26 cellular contexts compared by ENCODE assay signal in the genomic region with DNA sequence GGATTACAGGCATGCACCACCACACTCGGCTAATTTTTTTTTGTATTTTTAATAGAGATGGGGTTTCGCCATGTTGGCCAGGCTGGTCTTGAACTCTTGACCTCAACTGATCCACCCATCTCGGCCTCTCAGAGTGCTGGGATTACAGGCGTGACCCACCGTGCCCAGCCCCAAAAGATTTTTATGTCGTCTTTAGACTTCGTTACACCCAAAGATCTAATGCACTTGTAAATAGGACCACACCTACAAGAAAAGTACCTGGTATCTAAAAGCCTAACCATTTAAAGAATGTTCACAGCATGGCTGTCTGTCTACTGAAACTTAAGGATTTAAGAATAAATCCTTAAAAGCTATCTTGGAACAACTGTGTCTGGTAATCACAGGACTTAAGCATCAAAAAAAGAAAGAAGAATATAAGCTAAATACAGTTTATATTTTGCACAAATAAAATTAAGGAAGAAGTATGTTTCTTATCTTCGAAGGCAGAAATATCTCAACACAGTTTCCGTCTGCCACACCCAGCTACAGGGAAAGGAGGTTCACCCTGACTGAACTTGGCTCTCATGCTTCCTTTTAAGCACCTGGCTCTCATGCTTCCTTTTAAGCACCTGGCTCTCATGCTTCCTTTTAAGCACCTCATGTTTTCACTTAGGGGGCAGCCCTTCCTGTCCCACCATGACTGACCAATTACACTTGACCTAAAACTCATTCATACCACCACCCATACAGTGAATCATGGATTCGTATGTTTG.
DNase-seq lines count a peak whose midpoint lies in the region; ATAC-seq, FAIRE-seq and TF ChIP-seq lines count a peak whose summit lies in the region.
"Had no signal": no experiment of that assay in that cellular context is flagged by ENCODE, and none has a peak within 500 bp of the region (broad histone marks: within the 10 kb centered on the region; RNA-seq: fewer than 3 reads in every experiment).

No MANE protein-coding gene starts in this region.

- H3K9me3 Mint-ChIP-seq in activated naive CD4-positive, alpha-beta T cell treated with anti-CD3 and anti-CD28 coated beads, Interleukin-2, amount 10 ng/mL, durations not matched to agents 7 days and 5 days: no peaks in the 10 kb centered on the region
- H3K9me3 Mint-ChIP-seq in activated B cell treated with CpG ODN at 0.5 μM for 24 hours: no peaks in the 10 kb centered on the region
- H3K9me3 Mint-ChIP-seq in activated T-helper 17 cell treated with anti-CD3 and anti-CD28 coated beads, Interleukin-2, amount 50 U/mL, for 72 hours: no peaks in the 10 kb centered on the region
- H3K9me3 Mint-ChIP-seq: activated naive CD4-positive, alpha-beta T cell treated with anti-CD3 and anti-CD28 coated beads, Interleukin-2, amount 50 U/mL, for 72 hours; T-helper 2 cell treated with Interferon-gamma antibody and Interleukin-4, amounts not matched to agents 5 μg/mL and 100 μg/mL, for 36 hours had no signal

- H3K27ac Mint-ChIP-seq in activated naive CD4-positive, alpha-beta T cell treated with anti-CD3 and anti-CD28 coated beads, Interleukin-2, amount 10 ng/mL, durations not matched to agents 7 days and 5 days: peak overlapping the region; percentile 70
- H3K27ac Mint-ChIP-seq in activated B cell treated with CpG ODN at 0.5 μM for 24 hours: peak overlapping the region; percentile 68
- no peak overlapping the region for H3K27ac Mint-ChIP-seq in activated T-helper 17 cell treated with anti-CD3 and anti-CD28 coated beads, Interleukin-2, amount 50 U/mL, for 72 hours
- H3K27ac Mint-ChIP-seq: activated naive CD4-positive, alpha-beta T cell treated with anti-CD3 and anti-CD28 coated beads, Interleukin-2, amount 50 U/mL, for 72 hours; T-helper 2 cell treated with Interferon-gamma antibody and Interleukin-4, amounts not matched to agents 5 μg/mL and 100 μg/mL, for 36 hours had no signal

- intact Hi-C loops in activated B cell treated with CpG ODN at 0.5 μM for 24 hours (cut with micrococcal nuclease): no loop called here

- 72 to 80% methylated on average over 10 of the region's 10 CpGs for WGBS in lung, 2 donors

- POLR2A ChIA-PET in activated B cell treated with CpG ODN at 0.5 μM for 24 hours (lab: Charles Lee): interaction anchor here (0.6 kb wide), 1 partner anchor 91 kb away, joined by 5 read pairs; no protein-coding TSS in a partner anchor

- peaks cover 0 to 2% of the 10 kb centered on the region in 2 donors for H3K9me3 ChIP-seq in lung (ENCODE audit: control insufficient read depth in 2 of 2, insufficient read depth in 1 of 2, low read length in 1 of 2)
- H3K9me3 ChIP-seq: gastroesophageal sphincter, SK-N-SH, thyroid gland had no signal

- no peak for DNase-seq in activated naive CD4-positive, alpha-beta T cell treated with anti-CD3 and anti-CD28 coated beads, Interleukin-2, amount 10 ng/mL, durations not matched to agents 7 days and 5 days
- no peak for DNase-seq in activated naive CD4-positive, alpha-beta T cell (lab: John Stamatoyannopoulos, UW)
- no peak for DNase-seq in activated B cell treated with CpG ODN at 0.5 μM for 24 hours
- no peak for DNase-seq in lung (ENCODE audit: low spot score)
- DNase-seq in NCI-H345 (lab: John Stamatoyannopoulos, UW): no peak
- no peak for DNase-seq in activated CD4-positive, CD25-positive, alpha-beta regulatory T cell (lab: John Stamatoyannopoulos, UW)
- no peak for DNase-seq in frontal cortex (ENCODE audit: low spot score in 2 of 2)
- DNase-seq: 8988T; aorta; caudate nucleus; dorsolateral prefrontal cortex; EL; hypothalamus; NCI-H2171; NCI-H526 treated with DMSO at 0.1 percent for 48 hours; SK-N-SH; stimulated activated CD4-positive, alpha-beta T cell treated with anti-CD3 and anti-CD28 coated beads, Interleukin-4, amount 100 ng/mL, for 24 hours; stimulated activated naive CD4-positive, alpha-beta T cell treated with Interleukin-2 at 50 U/mL for 16 hours had no signal

- H3K4me1 ChIP-seq in lung (ENCODE audit: control insufficient read depth in 2 of 2, insufficient read depth in 2 of 2, low read length in 2 of 2): peaks cover 0 to 2% of the 10 kb centered on the region in 2 donors
- H3K4me1 ChIP-seq: gastroesophageal sphincter had no signal

- peaks cover 0 to 23% of the 10 kb centered on the region in 2 donors for H3K36me3 ChIP-seq in lung (ENCODE audit: control insufficient read depth in 2 of 2, insufficient read depth in 2 of 2, low read length in 2 of 2)

- no peaks in the 10 kb centered on the region for H3K27me3 Mint-ChIP-seq in activated naive CD4-positive, alpha-beta T cell treated with anti-CD3 and anti-CD28 coated beads, Interleukin-2, amount 10 ng/mL, durations not matched to agents 7 days and 5 days
- no peaks in the 10 kb centered on the region for H3K27me3 Mint-ChIP-seq in activated B cell treated with CpG ODN at 0.5 μM for 24 hours
- no peaks in the 10 kb centered on the region for H3K27me3 Mint-ChIP-seq in activated T-helper 17 cell treated with anti-CD3 and anti-CD28 coated beads, Interleukin-2, amount 50 U/mL, for 72 hours

- ATAC-seq in activated B cell treated with CpG ODN at 0.5 μM for 24 hours (ENCODE audit: low read depth) (no peak), lung (ENCODE audit: insufficient read depth, low FRiP score) (peak; percentile 51)
- ATAC-seq in activated T-helper 17 cell treated with anti-CD3 and anti-CD28 coated beads, Interleukin-2, amount 50 U/mL, for 72 hours (replicated peaks): no peak
- ATAC-seq: activated CD4-positive, CD25-positive, alpha-beta regulatory T cell treated with anti-CD3 and anti-CD28 coated beads, Interleukin-2, amount 50 U/mL, for 24 hours; activated naive CD4-positive, alpha-beta T cell treated with anti-CD3 and anti-CD28 coated beads, Interleukin-2, amount 50 U/mL, for 72 hours; gastroesophageal sphincter had no signal

- no peak overlapping the region for H3K4me3 Mint-ChIP-seq in activated naive CD4-positive, alpha-beta T cell treated with anti-CD3 and anti-CD28 coated beads, Interleukin-2, amount 10 ng/mL, durations not matched to agents 7 days and 5 days
- H3K4me3 Mint-ChIP-seq in activated B cell treated with CpG ODN at 0.5 μM for 24 hours: peak overlapping the region; percentile 60
- no peak overlapping the region for H3K4me3 Mint-ChIP-seq in activated T-helper 17 cell treated with anti-CD3 and anti-CD28 coated beads, Interleukin-2, amount 50 U/mL, for 72 hours
- H3K4me3 Mint-ChIP-seq: T-helper 2 cell treated with Interferon-gamma antibody and Interleukin-4, amounts not matched to agents 5 μg/mL and 100 μg/mL, for 36 hours had no signal

- TF ChIP-seq CTCF in activated B cell treated with CpG ODN at 0.5 μM for 24 hours (IDR thresholded peaks at IDR 0.05): no peak
- no peak for TF ChIP-seq CTCF in lung (IDR thresholded peaks at IDR 0.05; ENCODE audit: control extremely low read depth, extremely low read depth)

- H3K36me3 Mint-ChIP-seq in activated naive CD4-positive, alpha-beta T cell treated with anti-CD3 and anti-CD28 coated beads, Interleukin-2, amount 10 ng/mL, durations not matched to agents 7 days and 5 days: peaks cover 23% of the 10 kb centered on the region
- H3K36me3 Mint-ChIP-seq in activated B cell treated with CpG ODN at 0.5 μM for 24 hours (ENCODE audit: low read depth): peaks cover 20% of the 10 kb centered on the region
- H3K36me3 Mint-ChIP-seq in activated T-helper 17 cell treated with anti-CD3 and anti-CD28 coated beads, Interleukin-2, amount 50 U/mL, for 72 hours (ENCODE audit: low read depth): peaks cover 44% of the 10 kb centered on the region

- H3K27me3 ChIP-seq in lung (ENCODE audit: control insufficient read depth, insufficient read depth): no peaks in the 10 kb centered on the region
- H3K27me3 ChIP-seq: dorsolateral prefrontal cortex, gastroesophageal sphincter, thyroid gland had no signal

- peaks cover 31% of the 10 kb centered on the region for H3K4me1 Mint-ChIP-seq in activated naive CD4-positive, alpha-beta T cell treated with anti-CD3 and anti-CD28 coated beads, Interleukin-2, amount 10 ng/mL, durations not matched to agents 7 days and 5 days
- H3K4me1 Mint-ChIP-seq in activated B cell treated with CpG ODN at 0.5 μM for 24 hours: peaks cover 73% of the 10 kb centered on the region
- H3K4me1 Mint-ChIP-seq in activated T-helper 17 cell treated with anti-CD3 and anti-CD28 coated beads, Interleukin-2, amount 50 U/mL, for 72 hours: peaks cover 12% of the 10 kb centered on the region

- no peak for FAIRE-seq in frontal cortex (lab: Jason Lieb, UNC)
- FAIRE-seq: islet of Langerhans had no signal

- CTCF ChIA-PET in activated naive CD4-positive, alpha-beta T cell treated with anti-CD3 and anti-CD28 coated beads, Interleukin-2, amount 10 ng/mL, durations not matched to agents 7 days and 5 days (lab: Charles Lee): no interaction called here
- CTCF ChIA-PET in activated B cell treated with CpG ODN at 0.5 μM for 24 hours (lab: Charles Lee): no interaction called here

- peak overlapping the region in 1 of 2 donors; percentile 61 for H3K27ac ChIP-seq in lung (ENCODE audit: low read depth in 1 of 2, low read length in 1 of 2)
- H3K27ac ChIP-seq: dorsolateral prefrontal cortex, gastroesophageal sphincter, RWPE1, thyroid gland had no signal

- no peak overlapping the region for H3K4me3 ChIP-seq in lung
- H3K4me3 ChIP-seq: dorsolateral prefrontal cortex, gastroesophageal sphincter, thyroid gland had no signal
